Comparison of ENCODE assay signal across 1 cellular context in the genomic region with DNA sequence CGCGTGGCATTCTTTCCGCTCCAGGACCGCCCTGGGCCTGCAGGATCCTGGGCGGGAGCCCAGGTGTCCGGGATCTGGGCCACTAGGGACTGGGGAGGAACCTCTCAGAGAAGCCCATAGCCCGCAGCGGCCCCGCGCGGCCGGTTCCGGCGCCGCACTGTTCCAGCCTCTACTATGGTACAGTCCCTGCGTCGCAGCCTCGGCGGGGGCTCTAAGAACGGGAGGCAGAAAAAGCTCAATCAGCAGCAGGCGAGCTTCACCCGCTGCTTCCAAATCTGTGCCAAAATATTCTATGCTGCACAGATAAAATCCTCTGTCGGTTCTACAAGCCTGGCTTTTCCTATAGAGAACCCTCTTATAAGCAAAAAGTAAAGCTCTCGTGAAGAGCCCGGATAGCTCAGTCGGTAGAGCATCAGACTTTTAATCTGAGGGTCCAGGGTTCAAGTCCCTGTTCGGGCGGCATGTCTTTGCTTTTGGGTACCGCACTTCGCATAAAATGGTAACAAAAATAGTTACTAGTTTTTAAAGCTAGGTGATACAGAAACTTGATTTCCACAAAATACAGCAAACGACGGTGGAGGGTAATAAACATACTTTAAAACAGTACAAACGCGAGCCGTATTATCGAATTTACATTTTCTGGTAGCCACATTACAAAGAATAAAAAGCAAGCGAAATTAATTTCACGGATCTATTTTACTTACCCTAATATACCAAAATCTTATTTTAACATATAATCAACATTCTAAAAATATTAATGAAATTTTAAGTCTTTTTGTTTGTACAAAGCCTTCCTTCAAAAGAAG.
TF ChIP-seq lines count a peak whose summit lies in the region.

No MANE protein-coding gene starts in this region.

TF ChIP-seq in H1, 55 proteins besides CTCF, POLR2A, EP300 and RAD21:
- TF ChIP-seq SP1 (IDR thresholded peaks at IDR 0.05; ENCODE audit: low read depth, low read length) (no peak), SP4 (IDR thresholded peaks at IDR 0.05; ENCODE audit: low read length) (peak; percentile 20; the same call in 1 of the 2 replicates), SIN3A (conservative IDR thresholded peaks at IDR 0.05 in 1 of 2, IDR thresholded peaks at IDR 0.05 in 1 of 2; ENCODE audit: low read depth in 1 of 2, low read length in 2 of 2) (peak in 1 of 2 experiments; percentile 48; a peak in 1 of 4 replicates), POU5F1 (IDR thresholded peaks at IDR 0.05; ENCODE audit: low read depth, low read length) (0 out of 2 replicates have a peak, but pooled peaks have one; percentile 4), CEBPB (IDR thresholded peaks at IDR 0.05; ENCODE audit: low read depth, low read length) (peak; percentile 72; the same call in 1 of the 2 replicates), NRF1 (IDR thresholded peaks at IDR 0.05; ENCODE audit: low read depth, low read length) (peak; percentile 25; the same call in 1 of the 2 replicates), RBBP5 (IDR thresholded peaks at IDR 0.05; ENCODE audit: borderline replicate concordance, low read depth, low read length) (peak; percentile 84; the same call in 1 of the 2 replicates), ASH2L (IDR thresholded peaks at IDR 0.05; ENCODE audit: low read length) (peak; percentile 99), TBP (IDR thresholded peaks at IDR 0.05; ENCODE audit: low read depth, low read length) (peak; percentile 100), BACH1 (IDR thresholded peaks at IDR 0.05; ENCODE audit: low read length) (0 out of 2 replicates have a peak, but pooled peaks have one; percentile 18), GABPA (IDR thresholded peaks at IDR 0.05; ENCODE audit: borderline replicate concordance, insufficient read depth, low read length) (no peak), TEAD4 (IDR thresholded peaks at IDR 0.05; ENCODE audit: low read depth, low read length) (peak; percentile 44; the same call in 1 of the 2 replicates), TAF7 (optimal IDR thresholded peaks at IDR 0.05; ENCODE audit: borderline replicate concordance, low read depth, low read length) (peak; percentile 74), BCL11A (IDR thresholded peaks at IDR 0.05; ENCODE audit: low read depth in 2 of 2, low read length in 2 of 2) (no peak), MAFK (IDR thresholded peaks at IDR 0.05; ENCODE audit: low read depth, low read length) (peak; percentile 83; the same call in 1 of the 2 replicates), JUND (IDR thresholded peaks at IDR 0.05; ENCODE audit: low read length) (peak; percentile 25; the same call in 1 of the 2 replicates), CTBP2 (IDR thresholded peaks at IDR 0.05; ENCODE audit: borderline replicate concordance, insufficient read depth, insufficient read length, low read length) (peak; percentile 70)
- TF ChIP-seq, protein P1, sequence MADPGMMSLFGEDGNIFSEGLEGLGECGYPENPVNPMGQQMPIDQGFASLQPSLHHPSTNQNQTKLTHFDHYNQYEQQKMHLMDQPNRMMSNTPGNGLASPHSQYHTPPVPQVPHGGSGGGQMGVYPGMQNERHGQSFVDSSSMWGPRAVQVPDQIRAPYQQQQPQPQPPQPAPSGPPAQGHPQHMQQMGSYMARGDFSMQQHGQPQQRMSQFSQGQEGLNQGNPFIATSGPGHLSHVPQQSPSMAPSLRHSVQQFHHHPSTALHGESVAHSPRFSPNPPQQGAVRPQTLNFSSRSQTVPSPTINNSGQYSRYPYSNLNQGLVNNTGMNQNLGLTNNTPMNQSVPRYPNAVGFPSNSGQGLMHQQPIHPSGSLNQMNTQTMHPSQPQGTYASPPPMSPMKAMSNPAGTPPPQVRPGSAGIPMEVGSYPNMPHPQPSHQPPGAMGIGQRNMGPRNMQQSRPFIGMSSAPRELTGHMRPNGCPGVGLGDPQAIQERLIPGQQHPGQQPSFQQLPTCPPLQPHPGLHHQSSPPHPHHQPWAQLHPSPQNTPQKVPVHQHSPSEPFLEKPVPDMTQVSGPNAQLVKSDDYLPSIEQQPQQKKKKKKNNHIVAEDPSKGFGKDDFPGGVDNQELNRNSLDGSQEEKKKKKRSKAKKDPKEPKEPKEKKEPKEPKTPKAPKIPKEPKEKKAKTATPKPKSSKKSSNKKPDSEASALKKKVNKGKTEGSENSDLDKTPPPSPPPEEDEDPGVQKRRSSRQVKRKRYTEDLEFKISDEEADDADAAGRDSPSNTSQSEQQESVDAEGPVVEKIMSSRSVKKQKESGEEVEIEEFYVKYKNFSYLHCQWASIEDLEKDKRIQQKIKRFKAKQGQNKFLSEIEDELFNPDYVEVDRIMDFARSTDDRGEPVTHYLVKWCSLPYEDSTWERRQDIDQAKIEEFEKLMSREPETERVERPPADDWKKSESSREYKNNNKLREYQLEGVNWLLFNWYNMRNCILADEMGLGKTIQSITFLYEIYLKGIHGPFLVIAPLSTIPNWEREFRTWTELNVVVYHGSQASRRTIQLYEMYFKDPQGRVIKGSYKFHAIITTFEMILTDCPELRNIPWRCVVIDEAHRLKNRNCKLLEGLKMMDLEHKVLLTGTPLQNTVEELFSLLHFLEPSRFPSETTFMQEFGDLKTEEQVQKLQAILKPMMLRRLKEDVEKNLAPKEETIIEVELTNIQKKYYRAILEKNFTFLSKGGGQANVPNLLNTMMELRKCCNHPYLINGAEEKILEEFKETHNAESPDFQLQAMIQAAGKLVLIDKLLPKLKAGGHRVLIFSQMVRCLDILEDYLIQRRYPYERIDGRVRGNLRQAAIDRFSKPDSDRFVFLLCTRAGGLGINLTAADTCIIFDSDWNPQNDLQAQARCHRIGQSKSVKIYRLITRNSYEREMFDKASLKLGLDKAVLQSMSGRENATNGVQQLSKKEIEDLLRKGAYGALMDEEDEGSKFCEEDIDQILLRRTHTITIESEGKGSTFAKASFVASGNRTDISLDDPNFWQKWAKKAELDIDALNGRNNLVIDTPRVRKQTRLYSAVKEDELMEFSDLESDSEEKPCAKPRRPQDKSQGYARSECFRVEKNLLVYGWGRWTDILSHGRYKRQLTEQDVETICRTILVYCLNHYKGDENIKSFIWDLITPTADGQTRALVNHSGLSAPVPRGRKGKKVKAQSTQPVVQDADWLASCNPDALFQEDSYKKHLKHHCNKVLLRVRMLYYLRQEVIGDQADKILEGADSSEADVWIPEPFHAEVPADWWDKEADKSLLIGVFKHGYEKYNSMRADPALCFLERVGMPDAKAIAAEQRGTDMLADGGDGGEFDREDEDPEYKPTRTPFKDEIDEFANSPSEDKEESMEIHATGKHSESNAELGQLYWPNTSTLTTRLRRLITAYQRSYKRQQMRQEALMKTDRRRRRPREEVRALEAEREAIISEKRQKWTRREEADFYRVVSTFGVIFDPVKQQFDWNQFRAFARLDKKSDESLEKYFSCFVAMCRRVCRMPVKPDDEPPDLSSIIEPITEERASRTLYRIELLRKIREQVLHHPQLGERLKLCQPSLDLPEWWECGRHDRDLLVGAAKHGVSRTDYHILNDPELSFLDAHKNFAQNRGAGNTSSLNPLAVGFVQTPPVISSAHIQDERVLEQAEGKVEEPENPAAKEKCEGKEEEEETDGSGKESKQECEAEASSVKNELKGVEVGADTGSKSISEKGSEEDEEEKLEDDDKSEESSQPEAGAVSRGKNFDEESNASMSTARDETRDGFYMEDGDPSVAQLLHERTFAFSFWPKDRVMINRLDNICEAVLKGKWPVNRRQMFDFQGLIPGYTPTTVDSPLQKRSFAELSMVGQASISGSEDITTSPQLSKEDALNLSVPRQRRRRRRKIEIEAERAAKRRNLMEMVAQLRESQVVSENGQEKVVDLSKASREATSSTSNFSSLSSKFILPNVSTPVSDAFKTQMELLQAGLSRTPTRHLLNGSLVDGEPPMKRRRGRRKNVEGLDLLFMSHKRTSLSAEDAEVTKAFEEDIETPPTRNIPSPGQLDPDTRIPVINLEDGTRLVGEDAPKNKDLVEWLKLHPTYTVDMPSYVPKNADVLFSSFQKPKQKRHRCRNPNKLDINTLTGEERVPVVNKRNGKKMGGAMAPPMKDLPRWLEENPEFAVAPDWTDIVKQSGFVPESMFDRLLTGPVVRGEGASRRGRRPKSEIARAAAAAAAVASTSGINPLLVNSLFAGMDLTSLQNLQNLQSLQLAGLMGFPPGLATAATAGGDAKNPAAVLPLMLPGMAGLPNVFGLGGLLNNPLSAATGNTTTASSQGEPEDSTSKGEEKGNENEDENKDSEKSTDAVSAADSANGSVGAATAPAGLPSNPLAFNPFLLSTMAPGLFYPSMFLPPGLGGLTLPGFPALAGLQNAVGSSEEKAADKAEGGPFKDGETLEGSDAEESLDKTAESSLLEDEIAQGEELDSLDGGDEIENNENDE (IDR thresholded peaks at IDR 0.05; ENCODE audit: insufficient replicate concordance, low read length), result no peak
